Comparison of ENCODE assay signal across 1 cellular context in genomic region chr4:53068755-53069154, GRCh38.
TF ChIP-seq lines count a peak whose summit lies in the region.

No MANE protein-coding gene starts in this region.

TF ChIP-seq in IMR-90, 13 proteins besides CTCF, POLR2A, EP300 and RAD21 (continued from another document):
- no peak for TF ChIP-seq CEBPB (IDR thresholded peaks at IDR 0.05; ENCODE audit: low read depth, low read length)
- TF ChIP-seq SMC3 (IDR thresholded peaks at IDR 0.05; ENCODE audit: low read depth, low read length): no peak
- TF ChIP-seq USF2 (IDR thresholded peaks at IDR 0.05; ENCODE audit: low read depth, low read length): no peak
